ENCODE assay signal across 1 cellular context in the genomic region with DNA sequence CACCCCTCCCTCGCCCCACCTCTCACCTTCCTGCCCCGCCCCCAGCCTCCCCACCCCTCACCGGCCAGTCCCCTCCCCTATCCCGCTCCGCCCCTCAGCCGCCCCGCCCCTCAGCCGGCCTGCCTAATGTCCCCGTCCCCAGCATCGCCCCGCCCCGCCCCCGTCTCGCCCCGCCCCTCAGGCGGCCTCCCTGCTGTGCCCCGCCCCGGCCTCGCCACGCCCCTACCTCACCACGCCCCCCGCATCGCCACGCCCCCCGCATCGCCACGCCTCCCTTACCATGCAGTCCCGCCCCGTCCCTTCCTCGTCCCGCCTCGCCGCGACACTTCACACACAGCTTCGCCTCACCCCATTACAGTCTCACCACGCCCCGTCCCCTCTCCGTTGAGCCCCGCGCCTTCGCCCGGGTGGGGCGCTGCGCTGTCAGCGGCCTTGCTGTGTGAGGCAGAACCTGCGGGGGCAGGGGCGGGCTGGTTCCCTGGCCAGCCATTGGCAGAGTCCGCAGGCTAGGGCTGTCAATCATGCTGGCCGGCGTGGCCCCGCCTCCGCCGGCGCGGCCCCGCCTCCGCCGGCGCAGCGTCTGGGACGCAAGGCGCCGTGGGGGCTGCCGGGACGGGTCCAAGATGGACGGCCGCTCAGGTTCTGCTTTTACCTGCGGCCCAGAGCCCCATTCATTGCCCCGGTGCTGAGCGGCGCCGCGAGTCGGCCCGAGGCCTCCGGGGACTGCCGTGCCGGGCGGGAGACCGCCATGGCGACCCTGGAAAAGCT.
TF ChIP-seq lines count a peak whose summit lies in the region.

A gene (plus strand): TSS at position 604 of the 768 bp plus-strand sequence. CDS start 145 bp downstream, at position 749.
A gene (minus strand): TSS at position 461 of the 768 bp plus-strand sequence.

TF ChIP-seq in K562, 482 proteins besides CTCF, POLR2A, EP300 and RAD21 (continued from another document and continues in another):
- TF ChIP-seq, protein P1, sequence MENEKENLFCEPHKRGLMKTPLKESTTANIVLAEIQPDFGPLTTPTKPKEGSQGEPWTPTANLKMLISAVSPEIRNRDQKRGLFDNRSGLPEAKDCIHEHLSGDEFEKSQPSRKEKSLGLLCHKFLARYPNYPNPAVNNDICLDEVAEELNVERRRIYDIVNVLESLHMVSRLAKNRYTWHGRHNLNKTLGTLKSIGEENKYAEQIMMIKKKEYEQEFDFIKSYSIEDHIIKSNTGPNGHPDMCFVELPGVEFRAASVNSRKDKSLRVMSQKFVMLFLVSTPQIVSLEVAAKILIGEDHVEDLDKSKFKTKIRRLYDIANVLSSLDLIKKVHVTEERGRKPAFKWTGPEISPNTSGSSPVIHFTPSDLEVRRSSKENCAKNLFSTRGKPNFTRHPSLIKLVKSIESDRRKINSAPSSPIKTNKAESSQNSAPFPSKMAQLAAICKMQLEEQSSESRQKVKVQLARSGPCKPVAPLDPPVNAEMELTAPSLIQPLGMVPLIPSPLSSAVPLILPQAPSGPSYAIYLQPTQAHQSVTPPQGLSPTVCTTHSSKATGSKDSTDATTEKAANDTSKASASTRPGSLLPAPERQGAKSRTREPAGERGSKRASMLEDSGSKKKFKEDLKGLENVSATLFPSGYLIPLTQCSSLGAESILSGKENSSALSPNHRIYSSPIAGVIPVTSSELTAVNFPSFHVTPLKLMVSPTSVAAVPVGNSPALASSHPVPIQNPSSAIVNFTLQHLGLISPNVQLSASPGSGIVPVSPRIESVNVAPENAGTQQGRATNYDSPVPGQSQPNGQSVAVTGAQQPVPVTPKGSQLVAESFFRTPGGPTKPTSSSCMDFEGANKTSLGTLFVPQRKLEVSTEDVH (IDR thresholded peaks at IDR 0.05; ENCODE audit: low read depth, partially characterized antibody), result no peak
- TF ChIP-seq CC2D1A (IDR thresholded peaks at IDR 0.05) (no peak), PTRF (tag; IDR thresholded peaks at IDR 0.05) (no peak), CBFA2T2 (conservative IDR thresholded peaks at IDR 0.05) (no peak), CAMTA2 (CRISPR knock-in tag; conservative IDR thresholded peaks at IDR 0.05) (no peak), ZBED1 (IDR thresholded peaks at IDR 0.05) (no peak), XRCC5 (IDR thresholded peaks at IDR 0.05; ENCODE audit: low read depth, low read length) (no peak), BHLHE40 (IDR thresholded peaks at IDR 0.05; ENCODE audit: low read length) (0 out of 2 replicates have a peak, but pooled peaks have one; percentile 2), TCF7 (IDR thresholded peaks at IDR 0.05; ENCODE audit: borderline replicate concordance) (no peak), POLR2AphosphoS5 (IDR thresholded peaks at IDR 0.05; ENCODE audit: control insufficient read depth, insufficient read depth, low read depth, low read length) (peak; percentile 63), ZNF253 (CRISPR knock-in tag; conservative IDR thresholded peaks at IDR 0.05) (no peak), MAZ (CRISPR knock-in tag; conservative IDR thresholded peaks at IDR 0.05 in 1 of 2, IDR thresholded peaks at IDR 0.05 in 1 of 2) (peak in 1 of 2 experiments; percentile 93; a peak in 2 of 4 replicates), NCOA6 (IDR thresholded peaks at IDR 0.05) (peak; percentile 53; the same call in 1 of the 2 replicates), KDM4B (IDR thresholded peaks at IDR 0.05; ENCODE audit: borderline replicate concordance in 2 of 2, low read depth in 1 of 2) (no peak; a peak in 1 of 4 replicates), NONO (IDR thresholded peaks at IDR 0.05; ENCODE audit: low read depth in 2 of 2, low read length in 1 of 2) (0 out of 4 replicates have a peak, but pooled peaks of 1 of the 2 experiments have one; percentile 34), MYBL2 (IDR thresholded peaks at IDR 0.05; ENCODE audit: low read depth) (no peak), MYBL2 (CRISPR knock-in tag; IDR thresholded peaks at IDR 0.05; ENCODE audit: borderline replicate concordance) (no peak), ZSCAN29 (IDR thresholded peaks at IDR 0.05) (no peak), ZNF121 (CRISPR knock-in tag; conservative IDR thresholded peaks at IDR 0.05) (no peak), KAT8 (IDR thresholded peaks at IDR 0.05; ENCODE audit: low read depth) (no peak), SRF (CRISPR knock-in tag; IDR thresholded peaks at IDR 0.05) (no peak), RFX7 (CRISPR knock-in tag; IDR thresholded peaks at IDR 0.05) (no peak), TFAM (CRISPR knock-in tag; conservative IDR thresholded peaks at IDR 0.05) (no peak), NFIC (IDR thresholded peaks at IDR 0.05) (no peak), EWSR1 (IDR thresholded peaks at IDR 0.05; ENCODE audit: borderline replicate concordance, low read depth, partially characterized antibody) (no peak), SNIP1 (IDR thresholded peaks at IDR 0.05; ENCODE audit: low read depth) (no peak), HDAC2 (IDR thresholded peaks at IDR 0.05) (no peak)
- TF ChIP-seq, protein P2, sequence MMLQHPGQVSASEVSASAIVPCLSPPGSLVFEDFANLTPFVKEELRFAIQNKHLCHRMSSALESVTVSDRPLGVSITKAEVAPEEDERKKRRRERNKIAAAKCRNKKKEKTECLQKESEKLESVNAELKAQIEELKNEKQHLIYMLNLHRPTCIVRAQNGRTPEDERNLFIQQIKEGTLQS (IDR thresholded peaks at IDR 0.05), result no peak
- TF ChIP-seq, protein P2 (CRISPR knock-in tag; conservative IDR thresholded peaks at IDR 0.05), result no peak
- TF ChIP-seq, protein P3, sequence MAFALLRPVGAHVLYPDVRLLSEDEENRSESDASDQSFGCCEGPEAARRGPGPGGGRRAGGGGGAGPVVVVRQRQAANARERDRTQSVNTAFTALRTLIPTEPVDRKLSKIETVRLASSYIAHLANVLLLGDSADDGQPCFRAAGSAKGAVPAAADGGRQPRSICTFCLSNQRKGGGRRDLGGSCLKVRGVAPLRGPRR (CRISPR knock-in tag; IDR thresholded peaks at IDR 0.05), result no peak
- TF ChIP-seq, protein P4, sequence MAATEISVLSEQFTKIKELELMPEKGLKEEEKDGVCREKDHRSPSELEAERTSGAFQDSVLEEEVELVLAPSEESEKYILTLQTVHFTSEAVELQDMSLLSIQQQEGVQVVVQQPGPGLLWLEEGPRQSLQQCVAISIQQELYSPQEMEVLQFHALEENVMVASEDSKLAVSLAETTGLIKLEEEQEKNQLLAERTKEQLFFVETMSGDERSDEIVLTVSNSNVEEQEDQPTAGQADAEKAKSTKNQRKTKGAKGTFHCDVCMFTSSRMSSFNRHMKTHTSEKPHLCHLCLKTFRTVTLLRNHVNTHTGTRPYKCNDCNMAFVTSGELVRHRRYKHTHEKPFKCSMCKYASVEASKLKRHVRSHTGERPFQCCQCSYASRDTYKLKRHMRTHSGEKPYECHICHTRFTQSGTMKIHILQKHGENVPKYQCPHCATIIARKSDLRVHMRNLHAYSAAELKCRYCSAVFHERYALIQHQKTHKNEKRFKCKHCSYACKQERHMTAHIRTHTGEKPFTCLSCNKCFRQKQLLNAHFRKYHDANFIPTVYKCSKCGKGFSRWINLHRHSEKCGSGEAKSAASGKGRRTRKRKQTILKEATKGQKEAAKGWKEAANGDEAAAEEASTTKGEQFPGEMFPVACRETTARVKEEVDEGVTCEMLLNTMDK (IDR thresholded peaks at IDR 0.05; ENCODE audit: borderline replicate concordance, insufficient read depth, low read depth, low read length, poor library complexity, severe bottlenecking), result no peak
- TF ChIP-seq, protein P5, sequence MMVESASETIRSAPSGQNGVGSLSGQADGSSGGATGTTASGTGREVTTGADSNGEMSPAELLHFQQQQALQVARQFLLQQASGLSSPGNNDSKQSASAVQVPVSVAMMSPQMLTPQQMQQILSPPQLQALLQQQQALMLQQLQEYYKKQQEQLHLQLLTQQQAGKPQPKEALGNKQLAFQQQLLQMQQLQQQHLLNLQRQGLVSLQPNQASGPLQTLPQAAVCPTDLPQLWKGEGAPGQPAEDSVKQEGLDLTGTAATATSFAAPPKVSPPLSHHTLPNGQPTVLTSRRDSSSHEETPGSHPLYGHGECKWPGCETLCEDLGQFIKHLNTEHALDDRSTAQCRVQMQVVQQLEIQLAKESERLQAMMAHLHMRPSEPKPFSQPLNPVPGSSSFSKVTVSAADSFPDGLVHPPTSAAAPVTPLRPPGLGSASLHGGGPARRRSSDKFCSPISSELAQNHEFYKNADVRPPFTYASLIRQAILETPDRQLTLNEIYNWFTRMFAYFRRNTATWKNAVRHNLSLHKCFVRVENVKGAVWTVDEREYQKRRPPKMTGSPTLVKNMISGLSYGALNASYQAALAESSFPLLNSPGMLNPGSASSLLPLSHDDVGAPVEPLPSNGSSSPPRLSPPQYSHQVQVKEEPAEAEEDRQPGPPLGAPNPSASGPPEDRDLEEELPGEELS (CRISPR knock-in tag; IDR thresholded peaks at IDR 0.05; ENCODE audit: borderline replicate concordance), result no peak
- TF ChIP-seq, protein P6, sequence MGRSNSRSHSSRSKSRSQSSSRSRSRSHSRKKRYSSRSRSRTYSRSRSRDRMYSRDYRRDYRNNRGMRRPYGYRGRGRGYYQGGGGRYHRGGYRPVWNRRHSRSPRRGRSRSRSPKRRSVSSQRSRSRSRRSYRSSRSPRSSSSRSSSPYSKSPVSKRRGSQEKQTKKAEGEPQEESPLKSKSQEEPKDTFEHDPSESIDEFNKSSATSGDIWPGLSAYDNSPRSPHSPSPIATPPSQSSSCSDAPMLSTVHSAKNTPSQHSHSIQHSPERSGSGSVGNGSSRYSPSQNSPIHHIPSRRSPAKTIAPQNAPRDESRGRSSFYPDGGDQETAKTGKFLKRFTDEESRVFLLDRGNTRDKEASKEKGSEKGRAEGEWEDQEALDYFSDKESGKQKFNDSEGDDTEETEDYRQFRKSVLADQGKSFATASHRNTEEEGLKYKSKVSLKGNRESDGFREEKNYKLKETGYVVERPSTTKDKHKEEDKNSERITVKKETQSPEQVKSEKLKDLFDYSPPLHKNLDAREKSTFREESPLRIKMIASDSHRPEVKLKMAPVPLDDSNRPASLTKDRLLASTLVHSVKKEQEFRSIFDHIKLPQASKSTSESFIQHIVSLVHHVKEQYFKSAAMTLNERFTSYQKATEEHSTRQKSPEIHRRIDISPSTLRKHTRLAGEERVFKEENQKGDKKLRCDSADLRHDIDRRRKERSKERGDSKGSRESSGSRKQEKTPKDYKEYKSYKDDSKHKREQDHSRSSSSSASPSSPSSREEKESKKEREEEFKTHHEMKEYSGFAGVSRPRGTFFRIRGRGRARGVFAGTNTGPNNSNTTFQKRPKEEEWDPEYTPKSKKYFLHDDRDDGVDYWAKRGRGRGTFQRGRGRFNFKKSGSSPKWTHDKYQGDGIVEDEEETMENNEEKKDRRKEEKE (IDR thresholded peaks at IDR 0.05; ENCODE audit: borderline replicate concordance in 1 of 2, control insufficient read depth in 1 of 2, low read depth in 2 of 2, low read length in 1 of 2), result no peak
- TF ChIP-seq, protein P7, sequence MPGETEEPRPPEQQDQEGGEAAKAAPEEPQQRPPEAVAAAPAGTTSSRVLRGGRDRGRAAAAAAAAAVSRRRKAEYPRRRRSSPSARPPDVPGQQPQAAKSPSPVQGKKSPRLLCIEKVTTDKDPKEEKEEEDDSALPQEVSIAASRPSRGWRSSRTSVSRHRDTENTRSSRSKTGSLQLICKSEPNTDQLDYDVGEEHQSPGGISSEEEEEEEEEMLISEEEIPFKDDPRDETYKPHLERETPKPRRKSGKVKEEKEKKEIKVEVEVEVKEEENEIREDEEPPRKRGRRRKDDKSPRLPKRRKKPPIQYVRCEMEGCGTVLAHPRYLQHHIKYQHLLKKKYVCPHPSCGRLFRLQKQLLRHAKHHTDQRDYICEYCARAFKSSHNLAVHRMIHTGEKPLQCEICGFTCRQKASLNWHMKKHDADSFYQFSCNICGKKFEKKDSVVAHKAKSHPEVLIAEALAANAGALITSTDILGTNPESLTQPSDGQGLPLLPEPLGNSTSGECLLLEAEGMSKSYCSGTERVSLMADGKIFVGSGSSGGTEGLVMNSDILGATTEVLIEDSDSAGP (CRISPR knock-in tag; IDR thresholded peaks at IDR 0.05), result no peak
- TF ChIP-seq, protein P8, sequence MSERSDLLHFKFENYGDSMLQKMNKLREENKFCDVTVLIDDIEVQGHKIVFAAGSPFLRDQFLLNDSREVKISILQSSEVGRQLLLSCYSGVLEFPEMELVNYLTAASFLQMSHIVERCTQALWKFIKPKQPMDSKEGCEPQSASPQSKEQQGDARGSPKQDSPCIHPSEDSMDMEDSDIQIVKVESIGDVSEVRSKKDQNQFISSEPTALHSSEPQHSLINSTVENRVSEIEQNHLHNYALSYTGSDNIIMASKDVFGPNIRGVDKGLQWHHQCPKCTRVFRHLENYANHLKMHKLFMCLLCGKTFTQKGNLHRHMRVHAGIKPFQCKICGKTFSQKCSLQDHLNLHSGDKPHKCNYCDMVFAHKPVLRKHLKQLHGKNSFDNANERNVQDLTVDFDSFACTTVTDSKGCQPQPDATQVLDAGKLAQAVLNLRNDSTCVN (CRISPR knock-in tag; IDR thresholded peaks at IDR 0.05), result 0 out of 2 replicates have a peak, but pooled peaks have one; percentile 47
- TF ChIP-seq, protein P9, sequence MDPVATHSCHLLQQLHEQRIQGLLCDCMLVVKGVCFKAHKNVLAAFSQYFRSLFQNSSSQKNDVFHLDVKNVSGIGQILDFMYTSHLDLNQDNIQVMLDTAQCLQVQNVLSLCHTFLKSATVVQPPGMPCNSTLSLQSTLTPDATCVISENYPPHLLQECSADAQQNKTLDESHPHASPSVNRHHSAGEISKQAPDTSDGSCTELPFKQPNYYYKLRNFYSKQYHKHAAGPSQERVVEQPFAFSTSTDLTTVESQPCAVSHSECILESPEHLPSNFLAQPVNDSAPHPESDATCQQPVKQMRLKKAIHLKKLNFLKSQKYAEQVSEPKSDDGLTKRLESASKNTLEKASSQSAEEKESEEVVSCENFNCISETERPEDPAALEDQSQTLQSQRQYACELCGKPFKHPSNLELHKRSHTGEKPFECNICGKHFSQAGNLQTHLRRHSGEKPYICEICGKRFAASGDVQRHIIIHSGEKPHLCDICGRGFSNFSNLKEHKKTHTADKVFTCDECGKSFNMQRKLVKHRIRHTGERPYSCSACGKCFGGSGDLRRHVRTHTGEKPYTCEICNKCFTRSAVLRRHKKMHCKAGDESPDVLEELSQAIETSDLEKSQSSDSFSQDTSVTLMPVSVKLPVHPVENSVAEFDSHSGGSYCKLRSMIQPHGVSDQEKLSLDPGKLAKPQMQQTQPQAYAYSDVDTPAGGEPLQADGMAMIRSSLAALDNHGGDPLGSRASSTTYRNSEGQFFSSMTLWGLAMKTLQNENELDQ (CRISPR knock-in tag; IDR thresholded peaks at IDR 0.05; ENCODE audit: borderline replicate concordance), result no peak
